In genomic region chr3:171005648-171006047, GRCh38 we compare ENCODE assay signal across 33 cellular contexts. TPM values are rescaled to one million over a fixed set of nuclear protein-coding genes. Genes with fewer than 3 reads are reported as not detected.
A peak's percentile ranks its signal among the peaks of the same experiment; 100 is the strongest.
DNase-seq lines count a peak whose midpoint lies in the region; ATAC-seq and TF ChIP-seq lines count a peak whose summit lies in the region.
"Had no signal": no experiment of that assay in that cellular context is flagged by ENCODE, and none has a peak within 500 bp of the region (broad histone marks: within the 10 kb centered on the region; RNA-seq: fewer than 3 reads in every experiment).

No MANE protein-coding gene starts in this region.

- H4K20me1 ChIP-seq in hepatocyte (ENCODE audit: insufficient read depth, poor library complexity, severe bottlenecking): no peaks in the 10 kb centered on the region
- H4K20me1 ChIP-seq: BLaER1 had no signal

- TF ChIP-seq POLR2A in Peyer's patch (IDR thresholded peaks at IDR 0.05): no peak

- WGBS in mesenchymal stem cell: 71% methylated on average over 1 of the region's 4 CpGs
- WGBS in hepatocyte (ENCODE audit: low lambda C conversion rate, missing lambda C conversion rate): 70% methylated on average over 4 of the region's 4 CpGs

- ATAC-seq in GM21390 (IDR thresholded peaks at IDR 0.05; ENCODE audit: unreplicated experiment): no peak
- ATAC-seq: foreskin keratinocyte; lower lobe of right lung; natural killer cell; PC-3; stimulated activated memory B cell treated with anti-CD40 and anti-IgM and Interleukin-4, amounts not matched to agents 10 μg/mL and 1 μg/mL and 100 μg/mL, for 72 hours had no signal

- H3K14ac ChIP-seq in mesenchymal stem cell (ENCODE audit: low read length in 2 of 2): no peak overlapping the region

- H3K18ac ChIP-seq in mesenchymal stem cell (ENCODE audit: low read depth in 1 of 2, low read length in 2 of 2): no peak overlapping the region

- no peak overlapping the region for H3K4ac ChIP-seq in mesenchymal stem cell (ENCODE audit: low read depth in 1 of 2, low read length in 2 of 2)

- H2AFZ ChIP-seq in mesenchymal stem cell (ENCODE audit: low read depth, low read length) (no peak overlapping the region), hepatocyte (no peak overlapping the region)

- H2AK5ac ChIP-seq in mesenchymal stem cell (ENCODE audit: low read length, severe bottlenecking): no peak overlapping the region

- H3K79me1 ChIP-seq in mesenchymal stem cell (replicated peaks; ENCODE audit: low read length, poor library complexity, severe bottlenecking): no peaks in the 10 kb centered on the region

- no peak overlapping the region for H2BK12ac ChIP-seq in mesenchymal stem cell (ENCODE audit: low read length in 2 of 2)

- CTCF ChIA-PET in BJ (lab: Yijun Ruan, JAX): no interaction called here

- H3K9me2 ChIP-seq in hepatocyte (replicated peaks; ENCODE audit: insufficient read depth): no peaks in the 10 kb centered on the region

- H3K4me3 ChIP-seq in BJ (ENCODE audit: low read depth, low read length): no peak overlapping the region
- H3K4me3 ChIP-seq in cardiac fibroblast (replicated peaks in 1 of 2; ENCODE audit: low read depth in 2 of 2, low read length in 2 of 2): no peak overlapping the region
- H3K4me3 ChIP-seq in mesenchymal stem cell (ENCODE audit: insufficient read depth in 1 of 2, low read depth in 1 of 2, low read length in 2 of 2): no peak overlapping the region
- H3K4me3 ChIP-seq in Peyer's patch: no peak overlapping the region
- no peak overlapping the region for H3K4me3 ChIP-seq in hepatocyte
- H3K4me3 ChIP-seq: BLaER1, lower lobe of right lung had no signal

- H2BK120ac ChIP-seq in mesenchymal stem cell (ENCODE audit: low read depth, low read length): no peak overlapping the region

- H3K27me3 ChIP-seq in BJ (ENCODE audit: control insufficient read depth, insufficient read depth, low read length) (no peaks in the 10 kb centered on the region), mesenchymal stem cell (ENCODE audit: control insufficient read depth in 1 of 2, insufficient read depth in 1 of 2, low read length in 2 of 2) (no peaks in the 10 kb centered on the region), Peyer's patch (no peaks in the 10 kb centered on the region), hepatocyte (no peaks in the 10 kb centered on the region)
- H3K27me3 ChIP-seq: BLaER1, brain microvascular endothelial cell, foreskin keratinocyte had no signal

- TF ChIP-seq CTCF in BJ (IDR thresholded peaks at IDR 0.05; ENCODE audit: insufficient read depth, low read depth, low read length) (no peak), cardiac fibroblast (IDR thresholded peaks at IDR 0.05; ENCODE audit: low read depth, low read length) (no peak), Peyer's patch (IDR thresholded peaks at IDR 0.05) (no peak), hepatocyte (IDR thresholded peaks at IDR 0.05; ENCODE audit: poor library complexity) (no peak)

- H2BK5ac ChIP-seq in mesenchymal stem cell (ENCODE audit: low read depth, low read length, poor library complexity, severe bottlenecking): no peak overlapping the region

- H3K9me3 ChIP-seq in mesenchymal stem cell (ENCODE audit: control insufficient read depth, low read length) (no peaks in the 10 kb centered on the region), Peyer's patch (no peaks in the 10 kb centered on the region), hepatocyte (ENCODE audit: low read depth) (no peaks in the 10 kb centered on the region)
- H3K9me3 ChIP-seq: BLaER1, lower lobe of right lung had no signal

- no peak overlapping the region for H4K91ac ChIP-seq in mesenchymal stem cell (ENCODE audit: low read length)

- H3K36me3 ChIP-seq in BJ (ENCODE audit: control insufficient read depth, insufficient read depth, low read length) (no peaks in the 10 kb centered on the region), mesenchymal stem cell (ENCODE audit: control insufficient read depth in 1 of 2, insufficient read depth in 2 of 2, low read depth in 1 of 2, low read length in 2 of 2) (no peaks in the 10 kb centered on the region), Peyer's patch (no peaks in the 10 kb centered on the region), hepatocyte (replicated peaks; ENCODE audit: insufficient read depth, low read depth) (no peaks in the 10 kb centered on the region)
- H3K36me3 ChIP-seq: BLaER1, brain microvascular endothelial cell, lower lobe of right lung had no signal

- H3K4me1 ChIP-seq in mesenchymal stem cell (ENCODE audit: control insufficient read depth, insufficient read depth, low read depth, low read length): no peaks in the 10 kb centered on the region
- peaks cover 0 to 12% (median 0%) of the 10 kb centered on the region in 4 donors for H3K4me1 ChIP-seq in Peyer's patch
- peaks cover 21% of the 10 kb centered on the region for H3K4me1 ChIP-seq in hepatocyte (ENCODE audit: insufficient read depth)
- H3K4me1 ChIP-seq: lower lobe of right lung had no signal

- H3K9ac ChIP-seq in mesenchymal stem cell (ENCODE audit: low read length): peak overlapping the region; percentile 55
- H3K9ac ChIP-seq: BLaER1, KMS-11 had no signal

- peak; percentile 46 for DNase-seq in BJ (ENCODE audit: low read depth)
- peak; percentile 64 for DNase-seq in HS-5 (ENCODE audit: low read depth)
- DNase-seq in cardiac fibroblast (ENCODE audit: low read depth in 2 of 2): peak; percentile 26 to 59
- DNase-seq in mesenchymal stem cell: no peak
- no peak for DNase-seq in Peyer's patch
- DNase-seq in UCSD-AML1 (lab: John Stamatoyannopoulos, UW; ENCODE audit: unreplicated experiment): no peak
- DNase-seq in hepatocyte (ENCODE audit: low spot score): no peak
- DNase-seq: activated CD4-positive, alpha-beta memory T cell treated with anti-CD3 and anti-CD28 coated beads, Interleukin-2, amount 10 ng/mL, durations not matched to agents 7 days and 5 days; activated naive CD4-positive, alpha-beta T cell treated with anti-CD3 and anti-CD28 coated beads, Interleukin-2, amount 10 ng/mL, durations not matched to agents 7 days and 5 days; brain microvascular endothelial cell; DMS153; GF-D8; GOT3; head of caudate nucleus; lower lobe of right lung; natural killer cell; NCI-H1417; NCI-H2029; NCI-H2227 treated with DMSO at 0.1 percent for 48 hours; NCI-H526 treated with DMSO at 0.1 percent for 48 hours; PC-3; Right ventricle myocardium superior; substantia nigra; trophoblast cell had no signal

- no peak overlapping the region for H3K4me2 ChIP-seq in mesenchymal stem cell (ENCODE audit: low read length, poor library complexity, severe bottlenecking)
- no peak overlapping the region for H3K4me2 ChIP-seq in hepatocyte
- H3K4me2 ChIP-seq: BLaER1, KMS-11 had no signal

- POLR2A ChIA-PET in BJ (lab: Charles Lee): interaction anchor here (0.6 kb wide), 1 partner anchor 422 kb away, joined by 3 read pairs; no protein-coding TSS in a partner anchor

- no peaks in the 10 kb centered on the region for H3K79me2 ChIP-seq in hepatocyte

- H3K23ac ChIP-seq in mesenchymal stem cell (ENCODE audit: low read length in 2 of 2): no peak overlapping the region

- no peak overlapping the region for H4K8ac ChIP-seq in mesenchymal stem cell (ENCODE audit: low read length)

- H3K27ac ChIP-seq in mesenchymal stem cell (ENCODE audit: low read length, poor library complexity, severe bottlenecking): no peak overlapping the region
- H3K27ac ChIP-seq in Peyer's patch: no peak overlapping the region
- no peak overlapping the region for H3K27ac ChIP-seq in hepatocyte
- H3K27ac ChIP-seq: BLaER1, brain microvascular endothelial cell, foreskin keratinocyte, KMS-11, lower lobe of right lung had no signal

- H2BK15ac ChIP-seq in mesenchymal stem cell (ENCODE audit: low read depth, poor library complexity, severe bottlenecking): no peak overlapping the region

RNA-seq across cellular contexts. Expression of gene SLC2A2, which starts 20.9 kb away (rescaled TPM):
- polyA plus RNA-seq in BJ (2011; rRNA removed): not detected in 2 replicates
- polyA minus RNA-seq in BJ (2011; rRNA and poly(A)+ RNA removed): not detected in 2 replicates
- polyA plus RNA-seq in mesenchymal stem cell (2013, experiment 1 of 2): not detected
- not detected for polyA plus RNA-seq in mesenchymal stem cell (2013, experiment 2 of 2)
- 100 to 1,000 TPM in 2 of 4 donors, 10 to 100 TPM in 1, 1 to 10 TPM in 1; 2.5 to 115 (median 92.7) TPM for total RNA-seq in Peyer's patch
- total RNA-seq in hepatocyte: 123 and 133 TPM in 2 replicates
- 21.7 and 40.8 TPM in 2 replicates for polyA plus RNA-seq in hepatocyte
- total RNA-seq: A673; activated CD4-positive, alpha-beta memory T cell treated with anti-CD3 and anti-CD28 coated beads, Interleukin-2, amount 10 ng/mL, durations not matched to agents 7 days and 5 days; foreskin keratinocyte; lower lobe of right lung; mononuclear cell; natural killer cell; omental fat pad; PC-3; Right ventricle myocardium superior; skeletal muscle tissue had no signal
- polyA plus RNA-seq: foreskin keratinocyte had no signal

Comparison
In these comparisons a context has a peak if more than half of its experiments do, and no peak if none do; other contexts are left out.
1. DNase-seq: peak in BJ (single experiment), HS-5 (single experiment) and cardiac fibroblast (2 of 2); none in mesenchymal stem cell (single experiment), Peyer's patch (0 of 3), UCSD-AML1 (single experiment) and hepatocyte (single experiment).